Comparison of ENCODE assay signal across 1 cellular context in genomic region chr15:101559938-101560337, GRCh38.
TF ChIP-seq lines count a peak whose summit lies in the region.

No MANE protein-coding gene starts in this region.

TF ChIP-seq in SK-N-SH, 30 proteins besides CTCF, POLR2A, EP300 and RAD21 (continued from another document):
- TF ChIP-seq ZBTB33 (IDR thresholded peaks at IDR 0.05; ENCODE audit: borderline replicate concordance, low read depth) (no peak), NFIC (IDR thresholded peaks at IDR 0.05; ENCODE audit: borderline replicate concordance) (no peak), NRF1 (IDR thresholded peaks at IDR 0.05; ENCODE audit: low read depth, low read length) (no peak), RCOR1 (IDR thresholded peaks at IDR 0.05; ENCODE audit: low read length) (no peak), RFX5 (IDR thresholded peaks at IDR 0.05; ENCODE audit: low read length) (no peak)
